ENCODE assay signal across 8 cellular contexts in genomic region chr9:100322954-100323536, GRCh38. TPM values are rescaled to one million over a fixed set of nuclear protein-coding genes. Genes with fewer than 3 reads are reported as not detected.
A peak's percentile ranks its signal among the peaks of the same experiment; 100 is the strongest.
DNase-seq lines count a peak whose midpoint lies in the region; ATAC-seq, FAIRE-seq and TF ChIP-seq lines count a peak whose summit lies in the region.

No MANE protein-coding gene starts in this region.

- no peak overlapping the region for H3K27ac Mint-ChIP-seq in T-cell

- no peak overlapping the region for H3K9ac ChIP-seq in MM.1S (ENCODE audit: low read length)

- H3K27ac ChIP-seq in MM.1S (ENCODE audit: low read length): no peak overlapping the region
- no peak overlapping the region for H3K27ac ChIP-seq in pancreas

- H3K36me3 ChIP-seq in MM.1S (replicated peaks; ENCODE audit: insufficient read depth, low read length): peaks cover 12% of the 10 kb centered on the region; the same call in 1 of the 2 replicates
- peaks cover 0 to 28% (median 6%) of the 10 kb centered on the region in 3 donors for H3K36me3 ChIP-seq in pancreas

- intact Hi-C loops in pancreas (cut with DNase I) (no loop called here), lower leg skin (cut with DNase I; ENCODE audit: low total_unique reads) (loop anchor here (10.0 kb wide), 1 partner anchor 62 kb away; no protein-coding TSS in a partner anchor)

- no peaks in the 10 kb centered on the region for H3K9me2 ChIP-seq in MM.1S (replicated peaks; ENCODE audit: insufficient read depth, low read length)

- no peak overlapping the region for H3K4me2 ChIP-seq in MM.1S (ENCODE audit: low read depth, low read length)

- no peaks in the 10 kb centered on the region for H3K27me3 ChIP-seq in MM.1S (replicated peaks; ENCODE audit: insufficient read depth, low read length)
- no peaks in the 10 kb centered on the region for H3K27me3 ChIP-seq in pancreas

- WGBS in pancreas, 2 donors: 41 to 59% methylated on average over 3 of the region's 3 CpGs
- 70 to 79% methylated on average over 3 of the region's 3 CpGs for WGBS in lower leg skin, 2 donors

- H2AFZ ChIP-seq in MM.1S (ENCODE audit: low read length): no peak overlapping the region

- no peak for ATAC-seq in T-cell (replicated peaks in 1 of 4)
- peak in 3 of 4 donors; percentile 50 to 64 (median 63) for ATAC-seq in pancreas
- ATAC-seq in HG03571 (IDR thresholded peaks at IDR 0.05; ENCODE audit: unreplicated experiment): no peak

- CTCF ChIA-PET in T-cell (lab: Charles Lee): interaction anchor here (0.6 to 3.1 kb wide), 7 partner anchors 11 to 300 kb away, joined by 3 to 13 read pairs (median 4); no protein-coding TSS in a partner anchor

- H3K4me3 ChIP-seq in MM.1S (ENCODE audit: low read length) (no peak overlapping the region), fibroblast of mammary gland (ENCODE audit: control insufficient read depth, low read depth, low read length) (no peak overlapping the region), pancreas (no peak overlapping the region), lower leg skin (ENCODE audit: low read depth, poor library complexity, severe bottlenecking) (no peak overlapping the region)

- H3K4me1 ChIP-seq in MM.1S (ENCODE audit: low read length): no peaks in the 10 kb centered on the region
- no peaks in the 10 kb centered on the region for H3K4me1 ChIP-seq in pancreas

- H3K79me2 ChIP-seq in MM.1S (ENCODE audit: low read length): peaks cover 13% of the 10 kb centered on the region

- peak; percentile 68 for TF ChIP-seq CTCF in MM.1S (IDR thresholded peaks at IDR 0.05; ENCODE audit: low read length)
- TF ChIP-seq CTCF in fibroblast of mammary gland (conservative IDR thresholded peaks at IDR 0.05; ENCODE audit: control insufficient read depth, insufficient read depth, low read depth, low read length): peak; percentile 75
- peak in 3 of 4 donors; percentile 42 to 54 (median 54) for TF ChIP-seq CTCF in pancreas (IDR thresholded peaks at IDR 0.05)
- TF ChIP-seq CTCF in lower leg skin (IDR thresholded peaks at IDR 0.05): no peak

- DNase-seq in stimulated activated CD4-positive, alpha-beta T cell treated with anti-CD3 and anti-CD28 coated beads, Interleukin-1b, Interleukin-23, amount 100 ng/mL, for 48 hours: peak; percentile 3
- DNase-seq in stimulated activated CD4-positive, alpha-beta T cell treated with anti-CD3 and anti-CD28 coated beads, Interleukin-2, amount 100 ng/mL, for 48 hours: no peak
- peak; percentile 59 for DNase-seq in MM.1S
- peak in 18 of 34 experiments; percentile 1 to 16 (median 8) for DNase-seq in T-cell
- peak; percentile 55 for DNase-seq in fibroblast of mammary gland (ENCODE audit: low read depth)
- peak in 1 of 6 donors; percentile 23 for DNase-seq in pancreas
- DNase-seq in lower leg skin (ENCODE audit: low spot score in 2 of 2): no peak

- H3K27me3 Mint-ChIP-seq in T-cell: no peaks in the 10 kb centered on the region

- no peaks in the 10 kb centered on the region for H3K9me3 Mint-ChIP-seq in T-cell

- POLR2A ChIA-PET in T-cell (lab: Charles Lee): no interaction called here

- FAIRE-seq in pancreas (lab: Jason Lieb, UNC): no peak

- H3K4me3 Mint-ChIP-seq in T-cell: no peak overlapping the region

- H3K4me1 Mint-ChIP-seq in T-cell: peaks cover 10 to 17% (median 13%) of the 10 kb centered on the region in 3 donors

- no peak for TF ChIP-seq POLR2A in lower leg skin (IDR thresholded peaks at IDR 0.05)

- H4K20me1 ChIP-seq in MM.1S (ENCODE audit: insufficient read depth, low read length): no peaks in the 10 kb centered on the region; the same call in 1 of the 2 replicates

- H3F3A ChIP-seq in MM.1S (ENCODE audit: insufficient read depth, low read length): no peaks in the 10 kb centered on the region

- peaks cover 44% of the 10 kb centered on the region for H3K36me3 Mint-ChIP-seq in T-cell

- no peaks in the 10 kb centered on the region for H3K9me3 ChIP-seq in MM.1S (replicated peaks; ENCODE audit: insufficient read depth, low read length)
- no peaks in the 10 kb centered on the region for H3K9me3 ChIP-seq in pancreas

RNA-seq across cellular contexts. Expression of gene TEX10, which starts 29.7 kb away (rescaled TPM):
- total RNA-seq in T-cell (10 to 100 TPM; 14.7 to 18.9 (median 16.7) TPM), pancreas (1 to 10 TPM; 4.2 to 6.7 (median 5.4) TPM), lower leg skin (10 to 100 TPM; 15.5 to 23.9 (median 21.6) TPM)
- 1 to 10 TPM; 3.1 to 6.4 TPM for polyA plus RNA-seq in pancreas

Comparison
In these comparisons a context has a peak if more than half of its experiments do, and no peak if none do; other contexts are left out.
1. DNase-seq: peak in stimulated activated CD4-positive, alpha-beta T cell treated with anti-CD3 and anti-CD28 coated beads, Interleukin-1b, Interleukin-23, amount 100 ng/mL, for 48 hours (single experiment), MM.1S (single experiment), T-cell (18 of 34) and fibroblast of mammary gland (single experiment); none in stimulated activated CD4-positive, alpha-beta T cell treated with anti-CD3 and anti-CD28 coated beads, Interleukin-2, amount 100 ng/mL, for 48 hours (0 of 2) and lower leg skin (0 of 2).
2. CTCF ChIP-seq: peak in MM.1S (single experiment), fibroblast of mammary gland (single experiment) and pancreas (3 of 4); none in lower leg skin (0 of 3).
3. ATAC-seq: peak in pancreas (3 of 4); none in T-cell (0 of 4) and HG03571 (single experiment).